In genomic region chr4:109912706-109913621, GRCh38 we compare ENCODE assay signal across 11 cellular contexts. TPM values are rescaled to one million over a fixed set of nuclear protein-coding genes. Genes with fewer than 3 reads are reported as not detected.
DNase-seq lines count a peak whose midpoint lies in the region; ATAC-seq and TF ChIP-seq lines count a peak whose summit lies in the region.
"Had no signal": no experiment of that assay in that cellular context is flagged by ENCODE, and none has a peak within 500 bp of the region (broad histone marks: within the 10 kb centered on the region; RNA-seq: fewer than 3 reads in every experiment).

TSS of gene EGF (plus strand) at chr4:109912883. CDS start at chr4:109913336, 453 bp downstream.

- H3K9me3 Mint-ChIP-seq in MCF 10A (ENCODE audit: unreplicated experiment) = no peaks in the 10 kb centered on the region
- H3K9me3 Mint-ChIP-seq: central memory CD8-positive, alpha-beta T cell had no signal

- WGBS in suprapubic skin = 53% methylated on average over 9 of the region's 9 CpGs

- H3K27ac Mint-ChIP-seq in MCF 10A (ENCODE audit: low read depth, unreplicated experiment) = peak within 1 kb of the TSS; percentile 39
- H3K27ac Mint-ChIP-seq: CD4-positive, alpha-beta memory T cell had no signal

- peaks cover 33% of the 10 kb centered on the region for H3K4me1 ChIP-seq in A673 (ENCODE audit: insufficient read depth, low read length, poor library complexity, severe bottlenecking)
- peaks cover 6% of the 10 kb centered on the region for H3K4me1 ChIP-seq in suprapubic skin
- H3K4me1 ChIP-seq: SJCRH30 had no signal

- peak; percentile 84 for DNase-seq in A673 (ENCODE audit: low spot score)
- DNase-seq in HT-29 (ENCODE audit: low spot score) = peak; percentile 12
- DNase-seq in MCF 10A (ENCODE audit: unreplicated experiment) = peak; percentile 50
- DNase-seq in left kidney (ENCODE audit: low read depth, low spot score) = peak; percentile 34
- DNase-seq in NCI-H2227 treated with DMSO at 0.1 percent for 48 hours (lab: John Stamatoyannopoulos, UW) = no peak
- no peak for DNase-seq in HuH-7 (ENCODE audit: low spot score)
- DNase-seq in suprapubic skin (ENCODE audit: low spot score in 2 of 2) = no peak
- DNase-seq: CD4-positive, alpha-beta memory T cell had no signal

- POLR2A ChIA-PET in A673 (lab: Charles Lee; ENCODE audit: low non-redundant PET) (no interaction called here), MCF 10A (lab: Yijun Ruan, JAX) (interaction anchor here (1.2 kb wide), 1 partner anchor 8 kb away, joined by 4 read pairs; no protein-coding TSS in a partner anchor)

- no peak within 1 kb of the TSS for H3K4me3 Mint-ChIP-seq in MCF 10A (ENCODE audit: unreplicated experiment)
- H3K4me3 Mint-ChIP-seq: CD4-positive, alpha-beta memory T cell; central memory CD8-positive, alpha-beta T cell had no signal

- intact Hi-C loops in A673 (cut with micrococcal nuclease; ENCODE audit: unreplicated experiment) (no loop called here), MCF 10A (cut with micrococcal nuclease) (no loop called here)

- CTCF ChIA-PET in A673 (lab: Charles Lee) = no interaction called here
- CTCF ChIA-PET in MCF 10A (lab: Yijun Ruan, JAX) = interaction anchor here (0.6 to 1.3 kb wide), 3 partner anchors 67 to 507 kb away, joined by 3 to 5 read pairs (median 4); no protein-coding TSS in a partner anchor

- H3K36me3 Mint-ChIP-seq in MCF 10A (ENCODE audit: insufficient read depth, unreplicated experiment) = no peaks in the 10 kb centered on the region
- H3K36me3 Mint-ChIP-seq: CD4-positive, alpha-beta memory T cell had no signal

- peaks cover 11% of the 10 kb centered on the region for H3K4me1 Mint-ChIP-seq in MCF 10A (ENCODE audit: insufficient read depth, unreplicated experiment)
- H3K4me1 Mint-ChIP-seq: CD4-positive, alpha-beta memory T cell; central memory CD8-positive, alpha-beta T cell had no signal

- H3K4me3 ChIP-seq in A673 (ENCODE audit: low read depth, low read length, poor library complexity, severe bottlenecking) (peak within 1 kb of the TSS; percentile 49), suprapubic skin (no peak within 1 kb of the TSS)
- H3K4me3 ChIP-seq: SJCRH30 had no signal

- H3K27me3 ChIP-seq in A673 (replicated peaks; ENCODE audit: insufficient read depth, low read depth, low read length, poor library complexity) (no peaks in the 10 kb centered on the region), suprapubic skin (no peaks in the 10 kb centered on the region)
- H3K27me3 ChIP-seq: SJCRH30 had no signal

- H3K36me3 ChIP-seq in A673 (ENCODE audit: insufficient read depth, low read length, poor library complexity, severe bottlenecking) = no peaks in the 10 kb centered on the region
- H3K36me3 ChIP-seq in suprapubic skin = no peaks in the 10 kb centered on the region
- H3K36me3 ChIP-seq: SJCRH30 had no signal

- no peak for ATAC-seq in HG02642 (IDR thresholded peaks at IDR 0.05; ENCODE audit: poor library complexity, unreplicated experiment)

- H3K27ac ChIP-seq in A673 (ENCODE audit: low read depth, low read length, poor library complexity, severe bottlenecking) (peak within 1 kb of the TSS; percentile 86), suprapubic skin (no peak within 1 kb of the TSS)
- H3K27ac ChIP-seq: SJCRH30 had no signal

- H3K9me3 ChIP-seq in A673 (ENCODE audit: low read depth, low read length, poor library complexity, severe bottlenecking) (no peaks in the 10 kb centered on the region), suprapubic skin (no peaks in the 10 kb centered on the region)
- H3K9me3 ChIP-seq: SJCRH30 had no signal

- TF ChIP-seq CTCF in A673 (conservative IDR thresholded peaks at IDR 0.05; ENCODE audit: low read depth, low read length) = no peak
- no peak for TF ChIP-seq CTCF in MCF 10A (IDR thresholded peaks at IDR 0.05; ENCODE audit: unreplicated experiment)
- TF ChIP-seq CTCF in suprapubic skin (IDR thresholded peaks at IDR 0.05) = no peak

- TF ChIP-seq POLR2A in suprapubic skin (IDR thresholded peaks at IDR 0.05) = no peak

- BruUV-seq in A673 (replicated peaks; lab: Mats Ljungman, UMichigan) (TSS peak; percentile 63), MCF 10A (replicated peaks; lab: Mats Ljungman, UMichigan) (no TSS peak)

- TF ChIP-seq EP300 in suprapubic skin (IDR thresholded peaks at IDR 0.05) = no peak

- no peaks in the 10 kb centered on the region for H3K27me3 Mint-ChIP-seq in MCF 10A (ENCODE audit: insufficient read depth, unreplicated experiment)

RNA-seq across cellular contexts. Expression of gene EGF, which starts in this region (rescaled TPM):
- 24.6 and 26.7 TPM in 2 replicates for total RNA-seq in A673 (2021)
- total RNA-seq in HT-29 (2014; rRNA removed; shearing (Covaris generic)) = 0.68 and 1.0 TPM in 2 replicates
- total RNA-seq in MCF 10A (2022) = 0.12 TPM in 1 of 2 replicates, not detected in the other
- 10 to 100 TPM in 1 of 4 donors, 1 to 10 TPM in 3; 1.1 to 20.3 (median 2.9) TPM for total RNA-seq in suprapubic skin
- total RNA-seq: CD4-positive, alpha-beta memory T cell had no signal

Comparison
In these comparisons a context has a peak if more than half of its experiments do, and no peak if none do; other contexts are left out.
1. Peak in DNase-seq in MCF 10A; RNA of the gene not detected or under 1 TPM.
2. DNase-seq: peak in A673 (single experiment), HT-29 (single experiment) and left kidney (single experiment); none in NCI-H2227 treated with DMSO at 0.1 percent for 48 hours (single experiment), HuH-7 (single experiment) and suprapubic skin (0 of 2).